9 cellular contexts compared by ENCODE assay signal in the genomic region with DNA sequence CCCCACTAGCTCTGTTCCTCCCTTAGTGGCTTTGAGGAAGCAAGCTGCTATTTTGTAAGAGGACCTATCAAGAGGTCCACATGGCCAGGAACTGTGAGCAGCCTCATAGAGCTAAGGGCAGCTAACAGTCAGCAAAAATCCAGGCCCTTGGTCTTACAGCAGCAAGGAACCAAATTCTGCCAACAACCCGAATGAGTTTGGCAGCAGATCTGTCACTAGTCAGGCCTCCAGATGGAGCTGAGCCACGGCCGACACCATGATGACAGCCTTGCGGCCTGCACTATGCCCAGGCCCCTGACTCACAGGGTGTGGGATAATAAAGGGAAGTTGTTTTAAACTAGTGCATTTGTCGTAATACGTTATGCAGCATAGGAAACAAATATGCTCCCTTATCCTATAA. TPM values are rescaled to one million over a fixed set of nuclear protein-coding genes. Genes with fewer than 3 reads are reported as not detected.
DNase-seq lines count a peak whose midpoint lies in the region; ATAC-seq and TF ChIP-seq lines count a peak whose summit lies in the region.
"Had no signal": no experiment of that assay in that cellular context is flagged by ENCODE, and none has a peak within 500 bp of the region (broad histone marks: within the 10 kb centered on the region; RNA-seq: fewer than 3 reads in every experiment).

No MANE protein-coding gene starts in this region.

- TF ChIP-seq EP300 in sigmoid colon (IDR thresholded peaks at IDR 0.05) = no peak

- peak; percentile 99 for DNase-seq in GM23248
- DNase-seq in adipocyte (ENCODE audit: low read depth) = peak; percentile 32
- DNase-seq in Right ventricle myocardium inferior (ENCODE audit: missing footprints) = peak; percentile 93
- DNase-seq in sigmoid colon = peak; percentile 92
- DNase-seq in activated gamma-delta T cell treated with Interleukin-2 at 50 U/mL for 16 hours = no peak
- DNase-seq in HK-2 (ENCODE audit: unreplicated experiment) = no peak
- no peak for DNase-seq in DMS153 (lab: John Stamatoyannopoulos, UW)
- DNase-seq: T-helper 9 cell had no signal

- H3K36me3 ChIP-seq in GM23248 (ENCODE audit: low read depth) (no peaks in the 10 kb centered on the region), adipocyte (ENCODE audit: control insufficient read depth, insufficient read depth, low read length, severe bottlenecking) (no peaks in the 10 kb centered on the region), sigmoid colon (no peaks in the 10 kb centered on the region)

- H3K9me3 ChIP-seq in GM23248 (ENCODE audit: low read depth) (no peaks in the 10 kb centered on the region), adipocyte (ENCODE audit: control insufficient read depth, low read length) (no peaks in the 10 kb centered on the region), sigmoid colon (no peaks in the 10 kb centered on the region)

- no peak for TF ChIP-seq CTCF in sigmoid colon (IDR thresholded peaks at IDR 0.05)

- H4K20me1 ChIP-seq in GM23248 (ENCODE audit: insufficient read depth) = no peaks in the 10 kb centered on the region

- H3K9me2 ChIP-seq in GM23248 (ENCODE audit: insufficient read depth) = no peaks in the 10 kb centered on the region

- H3K4me3 ChIP-seq in GM23248 = no peak overlapping the region
- H3K4me3 ChIP-seq in adipocyte (ENCODE audit: low read length) = no peak overlapping the region
- H3K4me3 ChIP-seq in sigmoid colon = no peak overlapping the region

- H3K4me1 ChIP-seq in GM23248 (ENCODE audit: insufficient read depth) = peaks cover 11% of the 10 kb centered on the region
- H3K4me1 ChIP-seq in adipocyte (ENCODE audit: control insufficient read depth, insufficient read depth, low read length) = peaks cover 12% of the 10 kb centered on the region
- H3K4me1 ChIP-seq in sigmoid colon = no peaks in the 10 kb centered on the region

- no peak overlapping the region for H2AFZ ChIP-seq in GM23248

- H3K9ac ChIP-seq in GM23248 (0 out of 2 replicates have a peak overlapping the region, but pooled peaks have one; percentile 22), adipocyte (ENCODE audit: low read length) (no peak overlapping the region)

- no peaks in the 10 kb centered on the region for H3K79me2 ChIP-seq in GM23248 (ENCODE audit: insufficient read depth)

- WGBS in GM23248 (ENCODE audit: low coverage in 1 of 2, low lambda C conversion rate in 2 of 2, missing lambda C conversion rate in 2 of 2), 2 experiments = 0 to 2% methylated on average over 6 of the region's 6 CpGs
- 8 to 30% methylated on average over 6 of the region's 6 CpGs for WGBS in sigmoid colon, 2 donors

- peak overlapping the region; percentile 56 for H3K27ac ChIP-seq in GM23248
- peak overlapping the region; percentile 46 to 69 (median 60) for H3K27ac ChIP-seq in sigmoid colon

- ATAC-seq in Right ventricle myocardium inferior (peak; percentile 95), HG03342 (IDR thresholded peaks at IDR 0.05; ENCODE audit: unreplicated experiment) (no peak)

- intact Hi-C loops in Right ventricle myocardium inferior (cut with DNase I) (no loop called here), sigmoid colon (cut with DNase I) (no loop called here)

- in situ Hi-C loops in GM23248 (cut with MboI) = no loop called here

- H3K27me3 ChIP-seq in GM23248 (replicated peaks; ENCODE audit: insufficient read depth) (no peaks in the 10 kb centered on the region), adipocyte (replicated peaks; ENCODE audit: control insufficient read depth, insufficient read depth, low read length) (no peaks in the 10 kb centered on the region), sigmoid colon (no peaks in the 10 kb centered on the region)

- H3F3A ChIP-seq in GM23248 (ENCODE audit: insufficient read depth) = peaks cover 8% of the 10 kb centered on the region

- TF ChIP-seq POLR2A in sigmoid colon (IDR thresholded peaks at IDR 0.05) = no peak

- H3K4me2 ChIP-seq in GM23248 (ENCODE audit: unreplicated experiment) = peak overlapping the region; percentile 30

RNA-seq across cellular contexts. Expression of a gene that starts 28.0 kb away (rescaled TPM):
- total RNA-seq in GM23248 (2014; rRNA removed; shearing (Covaris generic)) = 140 and 212 TPM in 2 replicates
- polyA plus RNA-seq in GM23248 (2016; fragmentation: Nextera tagmentation; extraction: Ambion mirVana) = 262 and 264 TPM in 2 replicates
- 348 TPM for total RNA-seq in Right ventricle myocardium inferior
- 100 to 1,000 TPM; 320 to 452 (median 393) TPM for total RNA-seq in sigmoid colon
- 1,000 to 10,000 TPM in 2 of 3 donors, 100 to 1,000 TPM in 1; 807 to 2,184 (median 1,596) TPM for polyA plus RNA-seq in sigmoid colon

RNA-seq across cellular contexts. Expression of a gene that starts 35.3 kb away (rescaled TPM):
- total RNA-seq in GM23248 (2014; rRNA removed; shearing (Covaris generic)) = 21.6 and 30.1 TPM in 2 replicates
- polyA plus RNA-seq in GM23248 (2016; fragmentation: Nextera tagmentation; extraction: Ambion mirVana) = 18.0 and 18.3 TPM in 2 replicates
- total RNA-seq in Right ventricle myocardium inferior = 11.7 TPM
- total RNA-seq in sigmoid colon = 10 to 100 TPM; 11.1 to 21.9 (median 18.4) TPM
- polyA plus RNA-seq in sigmoid colon = 10 to 100 TPM in 2 of 3 donors, 1 to 10 TPM in 1; 9.0 to 12.7 (median 10.2) TPM

Comparison
In these comparisons a context has a peak if more than half of its experiments do, and no peak if none do; other contexts are left out.
1. DNase-seq: peak in GM23248 (single experiment), adipocyte (single experiment), Right ventricle myocardium inferior (single experiment) and sigmoid colon (single experiment); none in activated gamma-delta T cell treated with Interleukin-2 at 50 U/mL for 16 hours (single experiment), HK-2 (single experiment) and DMS153 (single experiment).